2 cellular contexts compared by ENCODE assay signal in the genomic region with DNA sequence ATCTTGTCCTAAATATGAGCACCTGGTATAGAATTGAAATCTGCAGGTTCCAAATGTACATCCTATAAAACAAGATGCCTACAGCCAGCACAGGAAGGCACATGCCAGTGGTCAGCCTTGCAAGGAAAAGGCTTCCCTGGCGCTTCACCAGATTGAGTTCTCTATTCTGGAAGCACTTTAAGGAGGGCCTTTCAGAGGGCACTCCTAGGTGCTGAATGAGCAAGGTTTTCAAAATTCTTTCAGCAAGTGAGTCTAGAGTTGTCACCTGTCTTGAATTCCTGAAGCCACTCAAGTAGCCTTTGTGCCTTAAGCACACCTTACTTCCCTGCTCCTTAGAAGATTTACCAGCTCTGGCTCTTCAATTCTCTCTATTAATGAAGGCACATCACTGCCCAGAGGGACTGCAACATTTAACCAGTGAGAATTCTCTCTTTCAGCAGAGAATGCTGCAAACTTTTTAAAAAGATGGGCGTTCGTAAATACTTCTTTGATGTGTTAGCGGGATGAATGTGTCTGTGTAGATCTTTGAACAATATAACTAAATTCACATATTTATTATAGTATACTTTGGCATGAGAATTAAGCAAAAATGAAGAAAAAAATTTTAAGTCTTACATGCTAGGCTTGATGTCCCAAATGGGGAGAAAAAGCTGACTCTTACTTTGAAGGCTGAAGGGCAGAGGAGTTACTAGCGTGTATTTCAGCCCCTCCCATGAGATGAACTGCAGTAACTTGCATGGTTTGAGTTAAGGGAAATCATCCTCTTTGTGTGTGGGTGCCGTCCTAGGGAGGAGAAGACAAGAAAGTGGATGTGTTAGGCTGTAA.
TF ChIP-seq lines count a peak whose summit lies in the region.

No MANE protein-coding gene starts in this region.

TF ChIP-seq in HCT116, 20 proteins besides CTCF, POLR2A, EP300 and RAD21 (continued from another document):
- TF ChIP-seq, protein P1, sequence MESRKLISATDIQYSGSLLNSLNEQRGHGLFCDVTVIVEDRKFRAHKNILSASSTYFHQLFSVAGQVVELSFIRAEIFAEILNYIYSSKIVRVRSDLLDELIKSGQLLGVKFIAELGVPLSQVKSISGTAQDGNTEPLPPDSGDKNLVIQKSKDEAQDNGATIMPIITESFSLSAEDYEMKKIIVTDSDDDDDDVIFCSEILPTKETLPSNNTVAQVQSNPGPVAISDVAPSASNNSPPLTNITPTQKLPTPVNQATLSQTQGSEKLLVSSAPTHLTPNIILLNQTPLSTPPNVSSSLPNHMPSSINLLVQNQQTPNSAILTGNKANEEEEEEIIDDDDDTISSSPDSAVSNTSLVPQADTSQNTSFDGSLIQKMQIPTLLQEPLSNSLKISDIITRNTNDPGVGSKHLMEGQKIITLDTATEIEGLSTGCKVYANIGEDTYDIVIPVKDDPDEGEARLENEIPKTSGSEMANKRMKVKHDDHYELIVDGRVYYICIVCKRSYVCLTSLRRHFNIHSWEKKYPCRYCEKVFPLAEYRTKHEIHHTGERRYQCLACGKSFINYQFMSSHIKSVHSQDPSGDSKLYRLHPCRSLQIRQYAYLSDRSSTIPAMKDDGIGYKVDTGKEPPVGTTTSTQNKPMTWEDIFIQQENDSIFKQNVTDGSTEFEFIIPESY (IDR thresholded peaks at IDR 0.05; ENCODE audit: extremely low read depth, insufficient replicate concordance, low read length) = no peak
- TF ChIP-seq ZFX (IDR thresholded peaks at IDR 0.05) (no peak), CEBPB (IDR thresholded peaks at IDR 0.05; ENCODE audit: low read depth) (no peak)
- TF ChIP-seq, protein P2, sequence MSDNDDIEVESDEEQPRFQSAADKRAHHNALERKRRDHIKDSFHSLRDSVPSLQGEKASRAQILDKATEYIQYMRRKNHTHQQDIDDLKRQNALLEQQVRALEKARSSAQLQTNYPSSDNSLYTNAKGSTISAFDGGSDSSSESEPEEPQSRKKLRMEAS (IDR thresholded peaks at IDR 0.05) = 0 out of 2 replicates have a peak, but pooled peaks have one; percentile 14
- TF ChIP-seq, protein P3, sequence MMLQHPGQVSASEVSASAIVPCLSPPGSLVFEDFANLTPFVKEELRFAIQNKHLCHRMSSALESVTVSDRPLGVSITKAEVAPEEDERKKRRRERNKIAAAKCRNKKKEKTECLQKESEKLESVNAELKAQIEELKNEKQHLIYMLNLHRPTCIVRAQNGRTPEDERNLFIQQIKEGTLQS (IDR thresholded peaks at IDR 0.05) = no peak

TF ChIP-seq in HepG2, 621 proteins besides CTCF, POLR2A, EP300 and RAD21 (continued from another document):
- TF ChIP-seq, protein P4, sequence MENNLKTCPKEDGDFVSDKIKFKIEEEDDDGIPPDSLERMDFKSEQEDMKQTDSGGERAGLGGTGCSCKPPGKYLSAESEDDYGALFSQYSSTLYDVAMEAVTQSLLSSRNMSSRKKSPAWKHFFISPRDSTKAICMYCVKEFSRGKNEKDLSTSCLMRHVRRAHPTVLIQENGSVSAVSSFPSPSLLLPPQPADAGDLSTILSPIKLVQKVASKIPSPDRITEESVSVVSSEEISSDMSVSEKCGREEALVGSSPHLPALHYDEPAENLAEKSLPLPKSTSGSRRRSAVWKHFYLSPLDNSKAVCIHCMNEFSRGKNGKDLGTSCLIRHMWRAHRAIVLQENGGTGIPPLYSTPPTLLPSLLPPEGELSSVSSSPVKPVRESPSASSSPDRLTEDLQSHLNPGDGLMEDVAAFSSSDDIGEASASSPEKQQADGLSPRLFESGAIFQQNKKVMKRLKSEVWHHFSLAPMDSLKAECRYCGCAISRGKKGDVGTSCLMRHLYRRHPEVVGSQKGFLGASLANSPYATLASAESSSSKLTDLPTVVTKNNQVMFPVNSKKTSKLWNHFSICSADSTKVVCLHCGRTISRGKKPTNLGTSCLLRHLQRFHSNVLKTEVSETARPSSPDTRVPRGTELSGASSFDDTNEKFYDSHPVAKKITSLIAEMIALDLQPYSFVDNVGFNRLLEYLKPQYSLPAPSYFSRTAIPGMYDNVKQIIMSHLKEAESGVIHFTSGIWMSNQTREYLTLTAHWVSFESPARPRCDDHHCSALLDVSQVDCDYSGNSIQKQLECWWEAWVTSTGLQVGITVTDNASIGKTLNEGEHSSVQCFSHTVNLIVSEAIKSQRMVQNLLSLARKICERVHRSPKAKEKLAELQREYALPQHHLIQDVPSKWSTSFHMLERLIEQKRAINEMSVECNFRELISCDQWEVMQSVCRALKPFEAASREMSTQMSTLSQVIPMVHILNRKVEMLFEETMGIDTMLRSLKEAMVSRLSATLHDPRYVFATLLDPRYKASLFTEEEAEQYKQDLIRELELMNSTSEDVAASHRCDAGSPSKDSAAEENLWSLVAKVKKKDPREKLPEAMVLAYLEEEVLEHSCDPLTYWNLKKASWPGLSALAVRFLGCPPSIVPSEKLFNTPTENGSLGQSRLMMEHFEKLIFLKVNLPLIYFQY (CRISPR knock-in tag; IDR thresholded peaks at IDR 0.05; ENCODE audit: borderline replicate concordance) = no peak
- no peak for TF ChIP-seq MEIS2 (CRISPR knock-in tag; IDR thresholded peaks at IDR 0.05)
TF ChIP-seq in HepG2: peak in this region for 0.
